Comparison of ENCODE assay signal across 9 cellular contexts in genomic region chr5:122846051-122846567, GRCh38. TPM values are rescaled to one million over a fixed set of nuclear protein-coding genes. Genes with fewer than 3 reads are reported as not detected.
DNase-seq lines count a peak whose midpoint lies in the region; ATAC-seq and TF ChIP-seq lines count a peak whose summit lies in the region.
"Had no signal": no experiment of that assay in that cellular context is flagged by ENCODE, and none has a peak within 500 bp of the region (broad histone marks: within the 10 kb centered on the region; RNA-seq: fewer than 3 reads in every experiment).

No MANE protein-coding gene starts in this region.

- CTCF ChIA-PET in OCI-LY7 (lab: Charles Lee; ENCODE audit: unreplicated experiment) = no interaction called here

- H3K79me2 ChIP-seq in OCI-LY7 (ENCODE audit: insufficient read depth, low read depth, low read length) = no peaks in the 10 kb centered on the region

- peaks cover 17 to 30% (median 29%) of the 10 kb centered on the region in 3 donors for H3K4me1 Mint-ChIP-seq in naive B cell

- BruUV-seq in OCI-LY7 (replicated peaks; lab: Mats Ljungman, UMichigan) = no TSS peak

- ATAC-seq in naive B cell (ENCODE audit: low read depth in 2 of 2) = no peak

- TF ChIP-seq CTCF in OCI-LY7 (conservative IDR thresholded peaks at IDR 0.05; ENCODE audit: low read length) (no peak), dorsolateral prefrontal cortex (IDR thresholded peaks at IDR 0.05 in 54 of 56, conservative IDR thresholded peaks at IDR 0.05 in 2 of 56; ENCODE audit: low read depth in 1 of 56, partially characterized antibody in 56 of 56) (no peak)

- H3K9me3 Mint-ChIP-seq in naive B cell = no peaks in the 10 kb centered on the region

- no peaks in the 10 kb centered on the region for H4K20me1 ChIP-seq in OCI-LY7 (ENCODE audit: insufficient read depth, low read length)

- H3K4me1 ChIP-seq in OCI-LY7 (ENCODE audit: insufficient read depth, low read length, poor library complexity, severe bottlenecking) = peaks cover 25% of the 10 kb centered on the region

- no peaks in the 10 kb centered on the region for H3K36me3 ChIP-seq in OCI-LY7 (ENCODE audit: insufficient read depth, low read length)

- no peaks in the 10 kb centered on the region for H3K27me3 Mint-ChIP-seq in naive B cell

- peak overlapping the region; percentile 63 to 91 (median 80) for H3K27ac Mint-ChIP-seq in naive B cell

- H3K4me3 ChIP-seq in OCI-LY7 (ENCODE audit: low read depth, low read length, poor library complexity, severe bottlenecking) = peak overlapping the region; percentile 76
- H3K4me3 ChIP-seq in dorsolateral prefrontal cortex = peak overlapping the region; percentile 61 to 93 (median 85)

- peak overlapping the region; percentile 1 for H3K27ac ChIP-seq in OCI-LY7 (ENCODE audit: low read depth, low read length, poor library complexity, severe bottlenecking)
- H3K27ac ChIP-seq in dorsolateral prefrontal cortex = peak overlapping the region in 53 of 59 donors; percentile 20 to 94 (median 84)

- peak overlapping the region; percentile 90 for H3K4me2 ChIP-seq in OCI-LY7 (ENCODE audit: low read length)

- no peaks in the 10 kb centered on the region for H3K27me3 ChIP-seq in dorsolateral prefrontal cortex

- peak overlapping the region; percentile 78 to 94 (median 82) for H3K4me3 Mint-ChIP-seq in naive B cell

- peak; percentile 32 for DNase-seq in NCI-H1105 treated with DMSO at 0.1 percent for 48 hours (lab: John Stamatoyannopoulos, UW)
- no peak for DNase-seq in NCI-H1105 (lab: John Stamatoyannopoulos, UW)
- DNase-seq in OCI-LY7 (ENCODE audit: low spot score) = no peak
- no peak for DNase-seq in dorsolateral prefrontal cortex
- no peak for DNase-seq in naive B cell
- no peak for DNase-seq in GF-D8 (lab: John Stamatoyannopoulos, UW)
- DNase-seq in COR-L47 (lab: John Stamatoyannopoulos, UW) = no peak
- DNase-seq in SKM-1 treated with dmso at 0.1 percent for 144 hours (lab: John Stamatoyannopoulos, UW; ENCODE audit: unreplicated experiment) = no peak
- DNase-seq: DND-41 had no signal

- H3K9me3 ChIP-seq in OCI-LY7 (ENCODE audit: low read length) = no peaks in the 10 kb centered on the region

- H3K36me3 Mint-ChIP-seq in naive B cell = no peaks in the 10 kb centered on the region

- peak overlapping the region; percentile 90 for H2AFZ ChIP-seq in OCI-LY7 (ENCODE audit: low read length)

- intact Hi-C loops in OCI-LY7 (cut with micrococcal nuclease; ENCODE audit: unreplicated experiment) = loop anchor here (10.0 kb wide), 1 partner anchor 141 kb away; no protein-coding TSS in a partner anchor
- intact Hi-C loops in dorsolateral prefrontal cortex (cut with DNase I) = loop anchor here in 1 of 2 donors (5.0 to 10.0 kb wide), 2 partner anchors 36 to 71 kb away; partner anchors contain the start of gene SNX2

- H3K9me2 ChIP-seq in OCI-LY7 (ENCODE audit: insufficient read depth, low read length) = no peaks in the 10 kb centered on the region

- POLR2A ChIA-PET in OCI-LY7 (lab: Charles Lee) = interaction anchor here (1.0 kb wide), 1 partner anchor 16 kb away, joined by 4 read pairs; no protein-coding TSS in a partner anchor

RNA-seq across cellular contexts. Expression of gene SNX24, which starts 0.7 kb away (rescaled TPM):
- total RNA-seq in OCI-LY7 (2014; rRNA removed; shearing (Covaris generic)) = 5.7 and 6.9 TPM in 2 replicates
- total RNA-seq in OCI-LY7 (2022) = 14.5 and 19.6 TPM in 2 replicates
- 10 to 100 TPM; 16.5 to 36.8 (median 24.1) TPM for total RNA-seq in dorsolateral prefrontal cortex
- 1 to 10 TPM in 4 of 6 donors, under 1 TPM in 2; 0.65 to 2.9 (median 2.1) TPM for polyA plus RNA-seq in naive B cell (ENCODE audit: low read depth in 6 of 6)
